1 cellular context compared by ENCODE assay signal in the genomic region with DNA sequence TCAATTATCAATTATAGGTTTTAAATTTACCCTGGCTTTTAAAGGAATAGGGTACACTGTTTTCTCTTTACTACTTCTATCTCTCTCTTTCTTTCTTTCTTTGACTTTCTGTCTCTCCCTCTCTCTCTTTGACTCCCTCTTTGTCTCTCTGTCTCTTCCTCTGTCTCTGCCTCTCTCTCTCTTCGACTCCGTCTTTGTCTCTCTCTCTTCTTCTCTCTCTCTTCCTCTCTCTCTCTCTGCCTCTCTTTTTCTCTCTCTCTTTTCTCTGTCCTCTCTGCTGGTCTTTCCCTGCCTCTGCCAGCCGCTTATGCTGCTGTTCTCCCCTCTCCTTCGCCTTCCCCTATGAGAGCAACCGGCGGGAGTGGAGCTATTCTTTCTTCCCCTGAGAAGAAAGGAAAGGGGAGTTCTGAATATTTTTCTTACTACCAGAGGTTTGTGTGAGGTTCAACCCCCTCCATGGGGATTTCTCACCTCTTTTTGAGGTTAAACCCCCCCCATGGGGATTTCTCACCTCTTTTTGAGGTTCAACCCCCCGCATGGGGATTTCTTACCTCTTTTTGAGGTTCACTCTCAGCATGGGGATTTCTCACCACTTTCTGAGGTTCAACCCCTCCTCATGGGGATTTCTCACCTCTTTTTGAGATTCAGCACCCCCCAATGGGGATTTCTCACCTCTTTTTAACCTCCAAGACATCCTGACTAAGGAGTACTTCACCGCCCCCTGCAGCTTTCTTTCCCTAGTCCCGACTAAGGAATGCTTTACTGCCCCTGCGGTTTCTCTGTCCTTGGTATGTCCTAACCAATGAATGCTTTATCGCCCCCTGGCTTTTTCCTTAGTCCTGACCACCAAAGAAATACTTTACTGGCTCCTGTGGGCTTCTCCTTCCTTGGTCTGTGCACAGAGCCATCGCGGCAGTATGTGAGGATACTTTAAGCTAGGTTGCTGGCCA.
TF ChIP-seq lines count a peak whose summit lies in the region.

No MANE protein-coding gene starts in this region.

TF ChIP-seq in GM12878, 131 proteins besides CTCF, POLR2A, EP300 and RAD21 (continued from another document):
- TF ChIP-seq, protein P1, sequence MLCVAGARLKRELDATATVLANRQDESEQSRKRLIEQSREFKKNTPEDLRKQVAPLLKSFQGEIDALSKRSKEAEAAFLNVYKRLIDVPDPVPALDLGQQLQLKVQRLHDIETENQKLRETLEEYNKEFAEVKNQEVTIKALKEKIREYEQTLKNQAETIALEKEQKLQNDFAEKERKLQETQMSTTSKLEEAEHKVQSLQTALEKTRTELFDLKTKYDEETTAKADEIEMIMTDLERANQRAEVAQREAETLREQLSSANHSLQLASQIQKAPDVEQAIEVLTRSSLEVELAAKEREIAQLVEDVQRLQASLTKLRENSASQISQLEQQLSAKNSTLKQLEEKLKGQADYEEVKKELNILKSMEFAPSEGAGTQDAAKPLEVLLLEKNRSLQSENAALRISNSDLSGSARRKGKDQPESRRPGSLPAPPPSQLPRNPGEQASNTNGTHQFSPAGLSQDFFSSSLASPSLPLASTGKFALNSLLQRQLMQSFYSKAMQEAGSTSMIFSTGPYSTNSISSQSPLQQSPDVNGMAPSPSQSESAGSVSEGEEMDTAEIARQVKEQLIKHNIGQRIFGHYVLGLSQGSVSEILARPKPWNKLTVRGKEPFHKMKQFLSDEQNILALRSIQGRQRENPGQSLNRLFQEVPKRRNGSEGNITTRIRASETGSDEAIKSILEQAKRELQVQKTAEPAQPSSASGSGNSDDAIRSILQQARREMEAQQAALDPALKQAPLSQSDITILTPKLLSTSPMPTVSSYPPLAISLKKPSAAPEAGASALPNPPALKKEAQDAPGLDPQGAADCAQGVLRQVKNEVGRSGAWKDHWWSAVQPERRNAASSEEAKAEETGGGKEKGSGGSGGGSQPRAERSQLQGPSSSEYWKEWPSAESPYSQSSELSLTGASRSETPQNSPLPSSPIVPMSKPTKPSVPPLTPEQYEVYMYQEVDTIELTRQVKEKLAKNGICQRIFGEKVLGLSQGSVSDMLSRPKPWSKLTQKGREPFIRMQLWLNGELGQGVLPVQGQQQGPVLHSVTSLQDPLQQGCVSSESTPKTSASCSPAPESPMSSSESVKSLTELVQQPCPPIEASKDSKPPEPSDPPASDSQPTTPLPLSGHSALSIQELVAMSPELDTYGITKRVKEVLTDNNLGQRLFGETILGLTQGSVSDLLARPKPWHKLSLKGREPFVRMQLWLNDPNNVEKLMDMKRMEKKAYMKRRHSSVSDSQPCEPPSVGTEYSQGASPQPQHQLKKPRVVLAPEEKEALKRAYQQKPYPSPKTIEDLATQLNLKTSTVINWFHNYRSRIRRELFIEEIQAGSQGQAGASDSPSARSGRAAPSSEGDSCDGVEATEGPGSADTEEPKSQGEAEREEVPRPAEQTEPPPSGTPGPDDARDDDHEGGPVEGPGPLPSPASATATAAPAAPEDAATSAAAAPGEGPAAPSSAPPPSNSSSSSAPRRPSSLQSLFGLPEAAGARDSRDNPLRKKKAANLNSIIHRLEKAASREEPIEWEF (IDR thresholded peaks at IDR 0.05; ENCODE audit: insufficient replicate concordance, low read depth, low read length) = no peak
- TF ChIP-seq, protein P2, sequence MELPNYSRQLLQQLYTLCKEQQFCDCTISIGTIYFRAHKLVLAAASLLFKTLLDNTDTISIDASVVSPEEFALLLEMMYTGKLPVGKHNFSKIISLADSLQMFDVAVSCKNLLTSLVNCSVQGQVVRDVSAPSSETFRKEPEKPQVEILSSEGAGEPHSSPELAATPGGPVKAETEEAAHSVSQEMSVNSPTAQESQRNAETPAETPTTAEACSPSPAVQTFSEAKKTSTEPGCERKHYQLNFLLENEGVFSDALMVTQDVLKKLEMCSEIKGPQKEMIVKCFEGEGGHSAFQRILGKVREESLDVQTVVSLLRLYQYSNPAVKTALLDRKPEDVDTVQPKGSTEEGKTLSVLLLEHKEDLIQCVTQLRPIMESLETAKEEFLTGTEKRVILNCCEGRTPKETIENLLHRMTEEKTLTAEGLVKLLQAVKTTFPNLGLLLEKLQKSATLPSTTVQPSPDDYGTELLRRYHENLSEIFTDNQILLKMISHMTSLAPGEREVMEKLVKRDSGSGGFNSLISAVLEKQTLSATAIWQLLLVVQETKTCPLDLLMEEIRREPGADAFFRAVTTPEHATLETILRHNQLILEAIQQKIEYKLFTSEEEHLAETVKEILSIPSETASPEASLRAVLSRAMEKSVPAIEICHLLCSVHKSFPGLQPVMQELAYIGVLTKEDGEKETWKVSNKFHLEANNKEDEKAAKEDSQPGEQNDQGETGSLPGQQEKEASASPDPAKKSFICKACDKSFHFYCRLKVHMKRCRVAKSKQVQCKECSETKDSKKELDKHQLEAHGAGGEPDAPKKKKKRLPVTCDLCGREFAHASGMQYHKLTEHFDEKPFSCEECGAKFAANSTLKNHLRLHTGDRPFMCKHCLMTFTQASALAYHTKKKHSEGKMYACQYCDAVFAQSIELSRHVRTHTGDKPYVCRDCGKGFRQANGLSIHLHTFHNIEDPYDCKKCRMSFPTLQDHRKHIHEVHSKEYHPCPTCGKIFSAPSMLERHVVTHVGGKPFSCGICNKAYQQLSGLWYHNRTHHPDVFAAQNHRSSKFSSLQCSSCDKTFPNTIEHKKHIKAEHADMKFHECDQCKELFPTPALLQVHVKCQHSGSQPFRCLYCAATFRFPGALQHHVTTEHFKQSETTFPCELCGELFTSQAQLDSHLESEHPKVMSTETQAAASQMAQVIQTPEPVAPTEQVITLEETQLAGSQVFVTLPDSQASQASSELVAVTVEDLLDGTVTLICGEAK (IDR thresholded peaks at IDR 0.05; ENCODE audit: borderline replicate concordance) = no peak
- no peak for TF ChIP-seq SMAD5 (IDR thresholded peaks at IDR 0.05; ENCODE audit: low read depth)
- TF ChIP-seq HCFC1 (IDR thresholded peaks at IDR 0.05; ENCODE audit: low read length) = no peak
- TF ChIP-seq, protein P3, sequence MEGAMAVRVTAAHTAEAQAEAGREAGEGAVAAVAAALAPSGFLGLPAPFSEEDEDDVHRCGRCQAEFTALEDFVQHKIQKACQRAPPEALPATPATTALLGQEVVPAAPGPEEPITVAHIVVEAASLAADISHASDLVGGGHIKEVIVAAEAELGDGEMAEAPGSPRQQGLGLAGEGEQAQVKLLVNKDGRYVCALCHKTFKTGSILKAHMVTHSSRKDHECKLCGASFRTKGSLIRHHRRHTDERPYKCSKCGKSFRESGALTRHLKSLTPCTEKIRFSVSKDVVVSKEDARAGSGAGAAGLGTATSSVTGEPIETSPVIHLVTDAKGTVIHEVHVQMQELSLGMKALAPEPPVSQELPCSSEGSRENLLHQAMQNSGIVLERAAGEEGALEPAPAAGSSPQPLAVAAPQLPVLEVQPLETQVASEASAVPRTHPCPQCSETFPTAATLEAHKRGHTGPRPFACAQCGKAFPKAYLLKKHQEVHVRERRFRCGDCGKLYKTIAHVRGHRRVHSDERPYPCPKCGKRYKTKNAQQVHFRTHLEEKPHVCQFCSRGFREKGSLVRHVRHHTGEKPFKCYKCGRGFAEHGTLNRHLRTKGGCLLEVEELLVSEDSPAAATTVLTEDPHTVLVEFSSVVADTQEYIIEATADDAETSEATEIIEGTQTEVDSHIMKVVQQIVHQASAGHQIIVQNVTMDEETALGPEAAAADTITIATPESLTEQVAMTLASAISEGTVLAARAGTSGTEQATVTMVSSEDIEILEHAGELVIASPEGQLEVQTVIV (IDR thresholded peaks at IDR 0.05; ENCODE audit: borderline replicate concordance, partially characterized antibody) = no peak
- TF ChIP-seq, protein P4, sequence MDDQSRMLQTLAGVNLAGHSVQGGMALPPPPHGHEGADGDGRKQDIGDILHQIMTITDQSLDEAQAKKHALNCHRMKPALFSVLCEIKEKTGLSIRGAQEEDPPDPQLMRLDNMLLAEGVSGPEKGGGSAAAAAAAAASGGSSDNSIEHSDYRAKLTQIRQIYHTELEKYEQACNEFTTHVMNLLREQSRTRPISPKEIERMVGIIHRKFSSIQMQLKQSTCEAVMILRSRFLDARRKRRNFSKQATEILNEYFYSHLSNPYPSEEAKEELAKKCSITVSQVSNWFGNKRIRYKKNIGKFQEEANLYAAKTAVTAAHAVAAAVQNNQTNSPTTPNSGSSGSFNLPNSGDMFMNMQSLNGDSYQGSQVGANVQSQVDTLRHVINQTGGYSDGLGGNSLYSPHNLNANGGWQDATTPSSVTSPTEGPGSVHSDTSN (IDR thresholded peaks at IDR 0.05; ENCODE audit: insufficient replicate concordance, low read depth, low read length) = no peak
- no peak for TF ChIP-seq CHD4 (IDR thresholded peaks at IDR 0.05)
- TF ChIP-seq PAX8 (IDR thresholded peaks at IDR 0.05) = no peak
- TF ChIP-seq ZNF217 (IDR thresholded peaks at IDR 0.05) = no peak
- no peak for TF ChIP-seq RCOR1 (conservative IDR thresholded peaks at IDR 0.05; ENCODE audit: low read depth, low read length)
- no peak for TF ChIP-seq RBBP5 (conservative IDR thresholded peaks at IDR 0.05)
- TF ChIP-seq IKZF2 (IDR thresholded peaks at IDR 0.05) = peak; percentile 82 to 87
- TF ChIP-seq NR2C1 (IDR thresholded peaks at IDR 0.05) = no peak
- TF ChIP-seq CREM (IDR thresholded peaks at IDR 0.05; ENCODE audit: low read depth) = peak; percentile 64
- TF ChIP-seq MTA2 (IDR thresholded peaks at IDR 0.05; ENCODE audit: low read depth) = peak; percentile 81; the same call in 1 of the 2 replicates
- TF ChIP-seq, protein P5, sequence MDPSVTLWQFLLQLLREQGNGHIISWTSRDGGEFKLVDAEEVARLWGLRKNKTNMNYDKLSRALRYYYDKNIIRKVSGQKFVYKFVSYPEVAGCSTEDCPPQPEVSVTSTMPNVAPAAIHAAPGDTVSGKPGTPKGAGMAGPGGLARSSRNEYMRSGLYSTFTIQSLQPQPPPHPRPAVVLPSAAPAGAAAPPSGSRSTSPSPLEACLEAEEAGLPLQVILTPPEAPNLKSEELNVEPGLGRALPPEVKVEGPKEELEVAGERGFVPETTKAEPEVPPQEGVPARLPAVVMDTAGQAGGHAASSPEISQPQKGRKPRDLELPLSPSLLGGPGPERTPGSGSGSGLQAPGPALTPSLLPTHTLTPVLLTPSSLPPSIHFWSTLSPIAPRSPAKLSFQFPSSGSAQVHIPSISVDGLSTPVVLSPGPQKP (IDR thresholded peaks at IDR 0.05; ENCODE audit: low read depth, low read length) = no peak
- TF ChIP-seq IKZF1 (conservative IDR thresholded peaks at IDR 0.05) = peak; percentile 79
- 0 out of 2 replicates have a peak, but pooled peaks have one; percentile 61 for TF ChIP-seq YBX1 (IDR thresholded peaks at IDR 0.05)
- TF ChIP-seq GABPA (IDR thresholded peaks at IDR 0.05; ENCODE audit: low read depth) = 0 out of 2 replicates have a peak, but pooled peaks have one; percentile 28
- TF ChIP-seq PAX5 (IDR thresholded peaks at IDR 0.05; ENCODE audit: borderline replicate concordance, low read depth, low read length) = peak; percentile 71
- no peak for TF ChIP-seq TCF3 (IDR thresholded peaks at IDR 0.05; ENCODE audit: borderline replicate concordance, insufficient read depth, low read depth, low read length)
